In genomic region chr12:53625946-53626701, GRCh38 we compare ENCODE assay signal across 1 cellular context.
A peak's percentile ranks its signal among the peaks of the same experiment; 100 is the strongest.
TF ChIP-seq lines count a peak whose summit lies in the region.

ATF7 (minus strand) TSS chr12:53626382; CDS start chr12:53601000, 25,382 bp downstream.

TF ChIP-seq in HepG2, 621 proteins besides CTCF, POLR2A, EP300 and RAD21 (continued from another document and continues in another):
- TF ChIP-seq LRRFIP1 (CRISPR knock-in tag; conservative IDR thresholded peaks at IDR 0.05) (no peak), SMC3 (IDR thresholded peaks at IDR 0.05; ENCODE audit: low read length) (no peak), PATZ1 (CRISPR knock-in tag; IDR thresholded peaks at IDR 0.05) (peak; percentile 97), EHMT2 (IDR thresholded peaks at IDR 0.05; ENCODE audit: borderline replicate concordance, low read depth, low read length) (no peak), MEF2D (CRISPR knock-in tag; IDR thresholded peaks at IDR 0.05) (peak; percentile 84; the same call in 1 of the 2 replicates), ZNF367 (CRISPR knock-in tag; IDR thresholded peaks at IDR 0.05; ENCODE audit: borderline replicate concordance) (no peak), IRX3 (CRISPR knock-in tag; IDR thresholded peaks at IDR 0.05; ENCODE audit: borderline replicate concordance, low read depth) (peak; percentile 6; the same call in 1 of the 2 replicates), ZNF713 (CRISPR knock-in tag; IDR thresholded peaks at IDR 0.05) (no peak), ZNF317 (CRISPR knock-in tag; IDR thresholded peaks at IDR 0.05) (peak; percentile 59), NR3C1 (CRISPR knock-in tag; IDR thresholded peaks at IDR 0.05) (no peak), YEATS4 (CRISPR knock-in tag; IDR thresholded peaks at IDR 0.05; ENCODE audit: borderline replicate concordance) (peak; percentile 62), ZNF672 (CRISPR knock-in tag; IDR thresholded peaks at IDR 0.05) (no peak), SP4 (CRISPR knock-in tag; IDR thresholded peaks at IDR 0.05) (peak; percentile 99), ZBTB34 (CRISPR knock-in tag; IDR thresholded peaks at IDR 0.05) (no peak), KAT7 (CRISPR knock-in tag; IDR thresholded peaks at IDR 0.05; ENCODE audit: borderline replicate concordance) (no peak), ZNF337 (CRISPR knock-in tag; IDR thresholded peaks at IDR 0.05; ENCODE audit: borderline replicate concordance, low read depth) (no peak), SNRNP70 (IDR thresholded peaks at IDR 0.05; ENCODE audit: low read depth, low read length) (no peak), RNF219 (CRISPR knock-in tag; IDR thresholded peaks at IDR 0.05) (no peak), MAX (IDR thresholded peaks at IDR 0.05) (peak; percentile 92), LBX2 (CRISPR knock-in tag; IDR thresholded peaks at IDR 0.05; ENCODE audit: borderline replicate concordance) (no peak), ZNF382 (CRISPR knock-in tag; IDR thresholded peaks at IDR 0.05; ENCODE audit: borderline replicate concordance) (no peak), CREBL2 (CRISPR knock-in tag; IDR thresholded peaks at IDR 0.05; ENCODE audit: borderline replicate concordance) (no peak), ZNF800 (CRISPR knock-in tag; IDR thresholded peaks at IDR 0.05) (no peak), CEBPZ (IDR thresholded peaks at IDR 0.05; ENCODE audit: low read length) (no peak), HMG20A (CRISPR knock-in tag; IDR thresholded peaks at IDR 0.05; ENCODE audit: borderline replicate concordance) (0 out of 2 replicates have a peak, but pooled peaks have one; percentile 33), MIER3 (CRISPR knock-in tag; IDR thresholded peaks at IDR 0.05; ENCODE audit: borderline replicate concordance) (0 out of 2 replicates have a peak, but pooled peaks have one; percentile 20), MYNN (CRISPR knock-in tag; IDR thresholded peaks at IDR 0.05; ENCODE audit: low read depth) (no peak), ZNF547 (CRISPR knock-in tag; IDR thresholded peaks at IDR 0.05) (peak; percentile 64; the same call in 1 of the 2 replicates), ZFAT (CRISPR knock-in tag; conservative IDR thresholded peaks at IDR 0.05) (no peak), FOXK1 (CRISPR knock-in tag; IDR thresholded peaks at IDR 0.05; ENCODE audit: borderline replicate concordance, low read depth) (0 out of 2 replicates have a peak, but pooled peaks have one; percentile 33), DPF2 (CRISPR knock-in tag; IDR thresholded peaks at IDR 0.05; ENCODE audit: borderline replicate concordance, low read depth) (peak; percentile 51; the same call in 1 of the 2 replicates), ZNF503 (CRISPR knock-in tag; IDR thresholded peaks at IDR 0.05) (no peak), ZNF563 (CRISPR knock-in tag; IDR thresholded peaks at IDR 0.05) (no peak), ATF5 (CRISPR knock-in tag; IDR thresholded peaks at IDR 0.05; ENCODE audit: low read depth) (no peak), FOXM1 (CRISPR knock-in tag; IDR thresholded peaks at IDR 0.05) (no peak), ZNF432 (CRISPR knock-in tag; IDR thresholded peaks at IDR 0.05; ENCODE audit: borderline replicate concordance) (no peak), ZNF589 (CRISPR knock-in tag; conservative IDR thresholded peaks at IDR 0.05) (no peak), HOXA3 (CRISPR knock-in tag; IDR thresholded peaks at IDR 0.05) (no peak; the same call in none of the 2 replicates), SRSF9 (IDR thresholded peaks at IDR 0.05; ENCODE audit: borderline replicate concordance, insufficient read depth, low read depth, low read length, poor library complexity, severe bottlenecking) (no peak), ZNF34 (CRISPR knock-in tag; IDR thresholded peaks at IDR 0.05; ENCODE audit: borderline replicate concordance) (0 out of 2 replicates have a peak, but pooled peaks have one; percentile 28), ZNF136 (CRISPR knock-in tag; IDR thresholded peaks at IDR 0.05; ENCODE audit: low read depth) (0 out of 2 replicates have a peak, but pooled peaks have one; percentile 33), HHEX (CRISPR knock-in tag; IDR thresholded peaks at IDR 0.05) (no peak), ZNF329 (CRISPR knock-in tag; IDR thresholded peaks at IDR 0.05; ENCODE audit: low read depth) (no peak), BHLHE40 (IDR thresholded peaks at IDR 0.05; ENCODE audit: low read length) (peak; percentile 92)
